ENCODE assay signal across 25 cellular contexts in genomic region chr1:168550971-168551370, GRCh38. TPM values are rescaled to one million over a fixed set of nuclear protein-coding genes. Genes with fewer than 3 reads are reported as not detected.
DNase-seq lines count a peak whose midpoint lies in the region; ATAC-seq and TF ChIP-seq lines count a peak whose summit lies in the region.
"Had no signal": no experiment of that assay in that cellular context is flagged by ENCODE, and none has a peak within 500 bp of the region (broad histone marks: within the 10 kb centered on the region; RNA-seq: fewer than 3 reads in every experiment).

No MANE protein-coding gene starts in this region.

- H3K4me3 ChIP-seq in SK-N-SH (ENCODE audit: low read depth in 2 of 2, low read length in 1 of 2) (no peak overlapping the region), fibroblast of the aortic adventitia (ENCODE audit: low read depth, low read length) (no peak overlapping the region)
- H3K4me3 ChIP-seq: MG63 had no signal

- peaks cover 13% of the 10 kb centered on the region for H3K4me1 Mint-ChIP-seq in mesothelial cell of epicardium
- H3K4me1 Mint-ChIP-seq: B cell had no signal

- H3K4me3 Mint-ChIP-seq in mesothelial cell of epicardium = no peak overlapping the region
- H3K4me3 Mint-ChIP-seq: B cell, HFFc6 had no signal

- CTCF ChIA-PET in SK-N-SH (lab: Yijun Ruan, JAX) = interaction anchor here (1.0 kb wide), 1 partner anchor 208 kb away, joined by 3 read pairs; no protein-coding TSS in a partner anchor

- no peak for TF ChIP-seq EP300 in SK-N-SH (IDR thresholded peaks at IDR 0.05; ENCODE audit: borderline replicate concordance in 1 of 2, low read depth in 1 of 2, low read length in 1 of 2)

- 50% methylated on average over 1 of the region's 1 CpG for WGBS in SK-N-SH (ENCODE audit: low lambda C conversion rate)

- H3K9ac ChIP-seq in SK-N-SH = no peak overlapping the region
- H3K9ac ChIP-seq: KMS-11 had no signal

- H2AFZ ChIP-seq in SK-N-SH (ENCODE audit: low read depth) = no peak overlapping the region

- POLR2A ChIA-PET in SK-N-SH (lab: Yijun Ruan, JAX) = no interaction called here

- no peaks in the 10 kb centered on the region; a peak in 1 of 4 replicates for H3K4me1 ChIP-seq in SK-N-SH (ENCODE audit: control insufficient read depth in 1 of 2, insufficient read depth in 2 of 2, low read depth in 1 of 2, low read length in 1 of 2)

- peak; percentile 30; the same call in 1 of the 3 replicates for ATAC-seq in SK-N-SH treated with all-trans-retinoic acid at 6 μM for 48 hours
- no peak for ATAC-seq in GM21367 (IDR thresholded peaks at IDR 0.05; ENCODE audit: unreplicated experiment)

- H3K36me3 Mint-ChIP-seq in mesothelial cell of epicardium = peaks cover 7% of the 10 kb centered on the region

- no peak overlapping the region for H3K4me2 ChIP-seq in SK-N-SH
- H3K4me2 ChIP-seq: KMS-11 had no signal

- DNase-seq in SK-N-SH = no peak
- DNase-seq in M059J (ENCODE audit: low read depth) = peak; percentile 4
- DNase-seq in fibroblast of the aortic adventitia (ENCODE audit: low read depth) = peak; percentile 14
- no peak for DNase-seq in mesothelial cell of epicardium (ENCODE audit: low spot score in 2 of 2, unreplicated experiment in 2 of 2)
- no peak for DNase-seq in posterior cingulate gyrus
- DNase-seq in COLO829 (ENCODE audit: low spot score) = no peak
- DNase-seq: COR-L47, DMS153, HFFc6, MG63, NCI-H1048, NCI-H1436 treated with DMSO at 0.1 percent for 48 hours, NCI-H2029, NCI-H2171, NCI-H446 treated with DMSO at 0.1 percent for 48 hours, NCI-H69, Right ventricle myocardium superior had no signal

- no peaks in the 10 kb centered on the region for H3F3A ChIP-seq in SK-N-SH (replicated peaks; ENCODE audit: insufficient read depth)

- no peaks in the 10 kb centered on the region for H3K36me3 ChIP-seq in SK-N-SH (replicated peaks in 1 of 2; ENCODE audit: control insufficient read depth in 1 of 2, insufficient read depth in 2 of 2, low read length in 1 of 2)
- H3K36me3 ChIP-seq: MG63 had no signal

- H4K20me1 ChIP-seq in SK-N-SH (ENCODE audit: insufficient read depth) = no peaks in the 10 kb centered on the region

- H3K27me3 ChIP-seq in SK-N-SH (ENCODE audit: insufficient read depth) = no peaks in the 10 kb centered on the region

- H3K27me3 Mint-ChIP-seq in mesothelial cell of epicardium (ENCODE audit: low read depth) = no peaks in the 10 kb centered on the region

- no peaks in the 10 kb centered on the region for H3K79me2 ChIP-seq in SK-N-SH (ENCODE audit: insufficient read depth)

- H3K9me3 ChIP-seq in SK-N-SH = no peaks in the 10 kb centered on the region
- H3K9me3 ChIP-seq: MG63 had no signal

- TF ChIP-seq CTCF in SK-N-SH (IDR thresholded peaks at IDR 0.05) (no peak), fibroblast of the aortic adventitia (IDR thresholded peaks at IDR 0.05; ENCODE audit: insufficient read depth, low read length) (no peak), mesothelial cell of epicardium (IDR thresholded peaks at IDR 0.05; ENCODE audit: unreplicated experiment) (no peak)

- TF ChIP-seq RAD21 in SK-N-SH (IDR thresholded peaks at IDR 0.05; ENCODE audit: low read length) = no peak

- H3K9me2 ChIP-seq in SK-N-SH = no peaks in the 10 kb centered on the region

- H3K9me3 Mint-ChIP-seq in mesothelial cell of epicardium = peaks cover 23% of the 10 kb centered on the region

- intact Hi-C loops in posterior cingulate gyrus (cut with DNase I) = no loop called here

- H3K27ac ChIP-seq in SK-N-SH (ENCODE audit: low read depth in 2 of 2, low read length in 1 of 2) = peak overlapping the region in 1 of 2 experiments; percentile 64; a peak in 1 of 4 replicates
- H3K27ac ChIP-seq: 22Rv1, KMS-11 had no signal

- peak overlapping the region; percentile 32 for H3K27ac Mint-ChIP-seq in mesothelial cell of epicardium
- H3K27ac Mint-ChIP-seq: B cell, HFFc6 had no signal

TF ChIP-seq in SK-N-SH treated with all-trans-retinoic acid at 6 μM for 48 hours, 23 proteins besides CTCF, POLR2A, EP300 and RAD21 (continues in another document):
- TF ChIP-seq ESRRG (CRISPR knock-in tag; IDR thresholded peaks at IDR 0.05) (no peak), TOX (CRISPR knock-in tag; IDR thresholded peaks at IDR 0.05; ENCODE audit: borderline replicate concordance) (no peak), ZNF565 (CRISPR knock-in tag; conservative IDR thresholded peaks at IDR 0.05; ENCODE audit: low read depth) (no peak), PATZ1 (CRISPR knock-in tag; IDR thresholded peaks at IDR 0.05; ENCODE audit: borderline replicate concordance) (no peak), TCF4 (CRISPR knock-in tag; IDR thresholded peaks at IDR 0.05; ENCODE audit: borderline replicate concordance) (no peak), BACH2 (CRISPR knock-in tag; IDR thresholded peaks at IDR 0.05; ENCODE audit: borderline replicate concordance) (no peak)

TF ChIP-seq in SK-N-SH, 30 proteins besides CTCF, POLR2A, EP300 and RAD21:
- TF ChIP-seq MAX (IDR thresholded peaks at IDR 0.05; ENCODE audit: low read depth) (no peak), ZBTB33 (IDR thresholded peaks at IDR 0.05; ENCODE audit: borderline replicate concordance, low read depth) (no peak), YY1 (IDR thresholded peaks at IDR 0.05; ENCODE audit: low read depth) (no peak), NFIC (IDR thresholded peaks at IDR 0.05; ENCODE audit: borderline replicate concordance) (no peak), SMC3 (IDR thresholded peaks at IDR 0.05; ENCODE audit: low read depth, low read length) (no peak), GATA2 (CRISPR knock-in tag; IDR thresholded peaks at IDR 0.05) (no peak), MXI1 (IDR thresholded peaks at IDR 0.05; ENCODE audit: low read depth, low read length) (no peak), POLR2AphosphoS5 (IDR thresholded peaks at IDR 0.05; ENCODE audit: low read depth, low read length) (no peak), TEAD4 (IDR thresholded peaks at IDR 0.05; ENCODE audit: borderline replicate concordance, insufficient read depth) (no peak), JUND (IDR thresholded peaks at IDR 0.05) (no peak), RCOR1 (IDR thresholded peaks at IDR 0.05; ENCODE audit: low read length) (no peak)
- TF ChIP-seq, protein P1, sequence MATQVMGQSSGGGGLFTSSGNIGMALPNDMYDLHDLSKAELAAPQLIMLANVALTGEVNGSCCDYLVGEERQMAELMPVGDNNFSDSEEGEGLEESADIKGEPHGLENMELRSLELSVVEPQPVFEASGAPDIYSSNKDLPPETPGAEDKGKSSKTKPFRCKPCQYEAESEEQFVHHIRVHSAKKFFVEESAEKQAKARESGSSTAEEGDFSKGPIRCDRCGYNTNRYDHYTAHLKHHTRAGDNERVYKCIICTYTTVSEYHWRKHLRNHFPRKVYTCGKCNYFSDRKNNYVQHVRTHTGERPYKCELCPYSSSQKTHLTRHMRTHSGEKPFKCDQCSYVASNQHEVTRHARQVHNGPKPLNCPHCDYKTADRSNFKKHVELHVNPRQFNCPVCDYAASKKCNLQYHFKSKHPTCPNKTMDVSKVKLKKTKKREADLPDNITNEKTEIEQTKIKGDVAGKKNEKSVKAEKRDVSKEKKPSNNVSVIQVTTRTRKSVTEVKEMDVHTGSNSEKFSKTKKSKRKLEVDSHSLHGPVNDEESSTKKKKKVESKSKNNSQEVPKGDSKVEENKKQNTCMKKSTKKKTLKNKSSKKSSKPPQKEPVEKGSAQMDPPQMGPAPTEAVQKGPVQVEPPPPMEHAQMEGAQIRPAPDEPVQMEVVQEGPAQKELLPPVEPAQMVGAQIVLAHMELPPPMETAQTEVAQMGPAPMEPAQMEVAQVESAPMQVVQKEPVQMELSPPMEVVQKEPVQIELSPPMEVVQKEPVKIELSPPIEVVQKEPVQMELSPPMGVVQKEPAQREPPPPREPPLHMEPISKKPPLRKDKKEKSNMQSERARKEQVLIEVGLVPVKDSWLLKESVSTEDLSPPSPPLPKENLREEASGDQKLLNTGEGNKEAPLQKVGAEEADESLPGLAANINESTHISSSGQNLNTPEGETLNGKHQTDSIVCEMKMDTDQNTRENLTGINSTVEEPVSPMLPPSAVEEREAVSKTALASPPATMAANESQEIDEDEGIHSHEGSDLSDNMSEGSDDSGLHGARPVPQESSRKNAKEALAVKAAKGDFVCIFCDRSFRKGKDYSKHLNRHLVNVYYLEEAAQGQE (IDR thresholded peaks at IDR 0.05; ENCODE audit: low read depth, low read length) = no peak

RNA-seq across cellular contexts. Expression of gene XCL2, which starts 7.2 kb away (rescaled TPM):
- polyA plus RNA-seq in SK-N-SH (2012; rRNA removed) = not detected in 2 replicates
- not detected in 2 replicates for polyA plus RNA-seq in SK-N-SH (2012; cell fraction: cytosol; rRNA removed)
- polyA plus RNA-seq in SK-N-SH (2012; cell fraction: nucleus; rRNA removed) = not detected in 2 replicates
- total RNA-seq in M059J (2014; rRNA removed; shearing (Covaris generic)) = 0.39 TPM in 1 of 2 replicates, not detected in the other
- total RNA-seq in fibroblast of the aortic adventitia (ENCODE audit: low replicate concordance) (not detected in 2 replicates), mesothelial cell of epicardium (not detected in 3 replicates)
- total RNA-seq: B cell, H4, HFFc6, HT-29, Right ventricle myocardium superior had no signal
- polyA plus RNA-seq: AG04450 had no signal

RNA-seq across cellular contexts. Expression of gene XCL1, which starts 25.4 kb away (rescaled TPM):
- polyA plus RNA-seq in SK-N-SH (2012; rRNA removed) = not detected in 2 replicates
- polyA plus RNA-seq in SK-N-SH (2012; cell fraction: cytosol; rRNA removed) = 0.01 TPM in 1 of 2 replicates, not detected in the other
- polyA plus RNA-seq in SK-N-SH (2012; cell fraction: nucleus; rRNA removed) = 0.09 and 0.11 TPM in 2 replicates
- not detected in 2 replicates for total RNA-seq in M059J (2014; rRNA removed; shearing (Covaris generic))
- total RNA-seq in fibroblast of the aortic adventitia (ENCODE audit: low replicate concordance) = not detected in 2 replicates
- 0.16 to 0.23 TPM in 2 of 3 replicates, not detected in the other for total RNA-seq in mesothelial cell of epicardium
- total RNA-seq: B cell, H4, HFFc6, HT-29 had no signal
- polyA plus RNA-seq: AG04450 had no signal

Comparison
In these comparisons a context has a peak if more than half of its experiments do, and no peak if none do; other contexts are left out.
1. DNase-seq: peak in M059J (single experiment) and fibroblast of the aortic adventitia (single experiment); none in SK-N-SH (single experiment), mesothelial cell of epicardium (0 of 2), posterior cingulate gyrus (0 of 10) and COLO829 (single experiment).